In the genomic region with DNA sequence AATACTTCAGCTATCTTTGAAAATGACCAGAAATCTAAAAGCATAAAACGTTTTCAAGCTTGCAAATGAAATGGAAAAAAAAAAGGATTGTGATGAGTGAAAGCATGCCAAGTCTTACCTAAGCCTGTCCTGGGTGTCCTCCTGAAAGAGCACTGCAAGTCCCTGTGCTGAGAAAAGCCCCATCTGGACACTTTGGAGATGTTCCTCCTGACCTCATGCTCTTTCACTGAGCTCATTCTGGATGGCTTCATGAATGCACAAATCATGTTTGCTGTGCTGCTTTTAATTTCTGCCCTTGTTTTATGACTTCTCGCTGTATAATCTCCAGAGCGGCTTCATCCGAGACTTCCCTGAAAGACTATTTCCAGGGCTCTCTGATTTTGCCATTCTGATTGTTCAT, we compare ENCODE assay signal across 15 cellular contexts.
"Had no signal": no experiment of that assay in that cellular context is flagged by ENCODE, and none has a peak within 500 bp of the region (broad histone marks: within the 10 kb centered on the region; RNA-seq: fewer than 3 reads in every experiment).

No MANE protein-coding gene starts in this region.

- ATAC-seq: naive thymus-derived CD4-positive, alpha-beta T cell; stimulated activated effector memory CD8-positive, alpha-beta T cell treated with anti-CD3 and anti-CD28 coated beads, Interleukin-12 subunit alpha, Interleukin-12 subunit beta, amount 100 ng/mL, for 72 hours; stimulated activated naive CD8-positive, alpha-beta T cell treated with anti-CD3 and anti-CD28 coated beads, Interleukin-15, Interleukin-2, amounts not matched to agents 100 U/mL and 50 U/mL, for 24 hours had no signal

- H3K27me3 ChIP-seq: neutrophil, suprapubic skin, thyroid gland had no signal

- H3K4me1 ChIP-seq: psoas muscle, suprapubic skin, thyroid gland had no signal

- H3K36me3 ChIP-seq: neutrophil, suprapubic skin, thyroid gland had no signal

- DNase-seq: effector CD4-positive, alpha-beta T cell; endodermal cell; erythroblast; glutamatergic neuron; immature natural killer cell; naive thymus-derived CD4-positive, alpha-beta T cell; psoas muscle; stimulated activated CD4-positive, alpha-beta T cell treated with anti-CD3 and anti-CD28 coated beads, Interleukin-4, amount 100 ng/mL, for 1 hour; stimulated activated CD8-positive, alpha-beta memory T cell treated with anti-CD3 and anti-CD28 coated beads, Interleukin-4, amount 100 ng/mL, for 48 hours; stimulated activated naive CD8-positive, alpha-beta T cell treated with anti-CD3 and anti-CD28 coated beads, Interleukin-15, Interleukin-2, amounts not matched to agents 100 U/mL and 50 U/mL, for 24 hours; thyroid gland had no signal

- H3K4me3 ChIP-seq: coronary artery, psoas muscle, suprapubic skin, thyroid gland had no signal

- H3K27ac ChIP-seq: coronary artery, neutrophil, psoas muscle, suprapubic skin, thyroid gland had no signal

- H3K9me3 ChIP-seq: neutrophil, psoas muscle, suprapubic skin, thyroid gland had no signal
